ENCODE assay signal across 1 cellular context in the genomic region with DNA sequence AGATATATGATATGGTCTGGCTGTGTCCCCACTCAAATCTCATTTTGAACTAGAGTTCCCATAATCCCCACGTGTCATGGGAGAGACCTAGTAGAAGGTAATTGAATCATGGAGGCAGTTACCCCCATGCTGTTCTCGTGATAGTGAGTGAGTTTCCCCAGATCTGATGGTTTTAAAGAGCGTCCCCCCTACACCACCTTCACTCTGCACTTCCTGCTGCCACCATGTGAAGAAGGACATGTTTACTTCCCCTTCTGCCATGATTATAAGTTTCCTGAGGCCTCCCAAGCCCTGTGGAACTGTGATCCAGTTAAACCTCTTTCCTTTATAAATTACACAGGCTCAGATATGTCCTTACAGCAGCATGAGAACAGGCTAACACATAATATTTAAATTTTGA.
TF ChIP-seq lines count a peak whose summit lies in the region.

No MANE protein-coding gene starts in this region.

TF ChIP-seq in K562, 482 proteins besides CTCF, POLR2A, EP300 and RAD21 (continued from another document and continues in another):
- TF ChIP-seq, protein P1, sequence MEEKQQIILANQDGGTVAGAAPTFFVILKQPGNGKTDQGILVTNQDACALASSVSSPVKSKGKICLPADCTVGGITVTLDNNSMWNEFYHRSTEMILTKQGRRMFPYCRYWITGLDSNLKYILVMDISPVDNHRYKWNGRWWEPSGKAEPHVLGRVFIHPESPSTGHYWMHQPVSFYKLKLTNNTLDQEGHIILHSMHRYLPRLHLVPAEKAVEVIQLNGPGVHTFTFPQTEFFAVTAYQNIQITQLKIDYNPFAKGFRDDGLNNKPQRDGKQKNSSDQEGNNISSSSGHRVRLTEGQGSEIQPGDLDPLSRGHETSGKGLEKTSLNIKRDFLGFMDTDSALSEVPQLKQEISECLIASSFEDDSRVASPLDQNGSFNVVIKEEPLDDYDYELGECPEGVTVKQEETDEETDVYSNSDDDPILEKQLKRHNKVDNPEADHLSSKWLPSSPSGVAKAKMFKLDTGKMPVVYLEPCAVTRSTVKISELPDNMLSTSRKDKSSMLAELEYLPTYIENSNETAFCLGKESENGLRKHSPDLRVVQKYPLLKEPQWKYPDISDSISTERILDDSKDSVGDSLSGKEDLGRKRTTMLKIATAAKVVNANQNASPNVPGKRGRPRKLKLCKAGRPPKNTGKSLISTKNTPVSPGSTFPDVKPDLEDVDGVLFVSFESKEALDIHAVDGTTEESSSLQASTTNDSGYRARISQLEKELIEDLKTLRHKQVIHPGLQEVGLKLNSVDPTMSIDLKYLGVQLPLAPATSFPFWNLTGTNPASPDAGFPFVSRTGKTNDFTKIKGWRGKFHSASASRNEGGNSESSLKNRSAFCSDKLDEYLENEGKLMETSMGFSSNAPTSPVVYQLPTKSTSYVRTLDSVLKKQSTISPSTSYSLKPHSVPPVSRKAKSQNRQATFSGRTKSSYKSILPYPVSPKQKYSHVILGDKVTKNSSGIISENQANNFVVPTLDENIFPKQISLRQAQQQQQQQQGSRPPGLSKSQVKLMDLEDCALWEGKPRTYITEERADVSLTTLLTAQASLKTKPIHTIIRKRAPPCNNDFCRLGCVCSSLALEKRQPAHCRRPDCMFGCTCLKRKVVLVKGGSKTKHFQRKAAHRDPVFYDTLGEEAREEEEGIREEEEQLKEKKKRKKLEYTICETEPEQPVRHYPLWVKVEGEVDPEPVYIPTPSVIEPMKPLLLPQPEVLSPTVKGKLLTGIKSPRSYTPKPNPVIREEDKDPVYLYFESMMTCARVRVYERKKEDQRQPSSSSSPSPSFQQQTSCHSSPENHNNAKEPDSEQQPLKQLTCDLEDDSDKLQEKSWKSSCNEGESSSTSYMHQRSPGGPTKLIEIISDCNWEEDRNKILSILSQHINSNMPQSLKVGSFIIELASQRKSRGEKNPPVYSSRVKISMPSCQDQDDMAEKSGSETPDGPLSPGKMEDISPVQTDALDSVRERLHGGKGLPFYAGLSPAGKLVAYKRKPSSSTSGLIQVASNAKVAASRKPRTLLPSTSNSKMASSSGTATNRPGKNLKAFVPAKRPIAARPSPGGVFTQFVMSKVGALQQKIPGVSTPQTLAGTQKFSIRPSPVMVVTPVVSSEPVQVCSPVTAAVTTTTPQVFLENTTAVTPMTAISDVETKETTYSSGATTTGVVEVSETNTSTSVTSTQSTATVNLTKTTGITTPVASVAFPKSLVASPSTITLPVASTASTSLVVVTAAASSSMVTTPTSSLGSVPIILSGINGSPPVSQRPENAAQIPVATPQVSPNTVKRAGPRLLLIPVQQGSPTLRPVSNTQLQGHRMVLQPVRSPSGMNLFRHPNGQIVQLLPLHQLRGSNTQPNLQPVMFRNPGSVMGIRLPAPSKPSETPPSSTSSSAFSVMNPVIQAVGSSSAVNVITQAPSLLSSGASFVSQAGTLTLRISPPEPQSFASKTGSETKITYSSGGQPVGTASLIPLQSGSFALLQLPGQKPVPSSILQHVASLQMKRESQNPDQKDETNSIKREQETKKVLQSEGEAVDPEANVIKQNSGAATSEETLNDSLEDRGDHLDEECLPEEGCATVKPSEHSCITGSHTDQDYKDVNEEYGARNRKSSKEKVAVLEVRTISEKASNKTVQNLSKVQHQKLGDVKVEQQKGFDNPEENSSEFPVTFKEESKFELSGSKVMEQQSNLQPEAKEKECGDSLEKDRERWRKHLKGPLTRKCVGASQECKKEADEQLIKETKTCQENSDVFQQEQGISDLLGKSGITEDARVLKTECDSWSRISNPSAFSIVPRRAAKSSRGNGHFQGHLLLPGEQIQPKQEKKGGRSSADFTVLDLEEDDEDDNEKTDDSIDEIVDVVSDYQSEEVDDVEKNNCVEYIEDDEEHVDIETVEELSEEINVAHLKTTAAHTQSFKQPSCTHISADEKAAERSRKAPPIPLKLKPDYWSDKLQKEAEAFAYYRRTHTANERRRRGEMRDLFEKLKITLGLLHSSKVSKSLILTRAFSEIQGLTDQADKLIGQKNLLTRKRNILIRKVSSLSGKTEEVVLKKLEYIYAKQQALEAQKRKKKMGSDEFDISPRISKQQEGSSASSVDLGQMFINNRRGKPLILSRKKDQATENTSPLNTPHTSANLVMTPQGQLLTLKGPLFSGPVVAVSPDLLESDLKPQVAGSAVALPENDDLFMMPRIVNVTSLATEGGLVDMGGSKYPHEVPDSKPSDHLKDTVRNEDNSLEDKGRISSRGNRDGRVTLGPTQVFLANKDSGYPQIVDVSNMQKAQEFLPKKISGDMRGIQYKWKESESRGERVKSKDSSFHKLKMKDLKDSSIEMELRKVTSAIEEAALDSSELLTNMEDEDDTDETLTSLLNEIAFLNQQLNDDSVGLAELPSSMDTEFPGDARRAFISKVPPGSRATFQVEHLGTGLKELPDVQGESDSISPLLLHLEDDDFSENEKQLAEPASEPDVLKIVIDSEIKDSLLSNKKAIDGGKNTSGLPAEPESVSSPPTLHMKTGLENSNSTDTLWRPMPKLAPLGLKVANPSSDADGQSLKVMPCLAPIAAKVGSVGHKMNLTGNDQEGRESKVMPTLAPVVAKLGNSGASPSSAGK (IDR thresholded peaks at IDR 0.05): peak; percentile 51
- TF ChIP-seq, protein P2, sequence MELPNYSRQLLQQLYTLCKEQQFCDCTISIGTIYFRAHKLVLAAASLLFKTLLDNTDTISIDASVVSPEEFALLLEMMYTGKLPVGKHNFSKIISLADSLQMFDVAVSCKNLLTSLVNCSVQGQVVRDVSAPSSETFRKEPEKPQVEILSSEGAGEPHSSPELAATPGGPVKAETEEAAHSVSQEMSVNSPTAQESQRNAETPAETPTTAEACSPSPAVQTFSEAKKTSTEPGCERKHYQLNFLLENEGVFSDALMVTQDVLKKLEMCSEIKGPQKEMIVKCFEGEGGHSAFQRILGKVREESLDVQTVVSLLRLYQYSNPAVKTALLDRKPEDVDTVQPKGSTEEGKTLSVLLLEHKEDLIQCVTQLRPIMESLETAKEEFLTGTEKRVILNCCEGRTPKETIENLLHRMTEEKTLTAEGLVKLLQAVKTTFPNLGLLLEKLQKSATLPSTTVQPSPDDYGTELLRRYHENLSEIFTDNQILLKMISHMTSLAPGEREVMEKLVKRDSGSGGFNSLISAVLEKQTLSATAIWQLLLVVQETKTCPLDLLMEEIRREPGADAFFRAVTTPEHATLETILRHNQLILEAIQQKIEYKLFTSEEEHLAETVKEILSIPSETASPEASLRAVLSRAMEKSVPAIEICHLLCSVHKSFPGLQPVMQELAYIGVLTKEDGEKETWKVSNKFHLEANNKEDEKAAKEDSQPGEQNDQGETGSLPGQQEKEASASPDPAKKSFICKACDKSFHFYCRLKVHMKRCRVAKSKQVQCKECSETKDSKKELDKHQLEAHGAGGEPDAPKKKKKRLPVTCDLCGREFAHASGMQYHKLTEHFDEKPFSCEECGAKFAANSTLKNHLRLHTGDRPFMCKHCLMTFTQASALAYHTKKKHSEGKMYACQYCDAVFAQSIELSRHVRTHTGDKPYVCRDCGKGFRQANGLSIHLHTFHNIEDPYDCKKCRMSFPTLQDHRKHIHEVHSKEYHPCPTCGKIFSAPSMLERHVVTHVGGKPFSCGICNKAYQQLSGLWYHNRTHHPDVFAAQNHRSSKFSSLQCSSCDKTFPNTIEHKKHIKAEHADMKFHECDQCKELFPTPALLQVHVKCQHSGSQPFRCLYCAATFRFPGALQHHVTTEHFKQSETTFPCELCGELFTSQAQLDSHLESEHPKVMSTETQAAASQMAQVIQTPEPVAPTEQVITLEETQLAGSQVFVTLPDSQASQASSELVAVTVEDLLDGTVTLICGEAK (IDR thresholded peaks at IDR 0.05): 0 out of 2 replicates have a peak, but pooled peaks have one; percentile 30
- TF ChIP-seq, protein P2 (CRISPR knock-in tag; IDR thresholded peaks at IDR 0.05): no peak
- TF ChIP-seq NR2C1 (IDR thresholded peaks at IDR 0.05) (no peak), NR2C1 (tag; IDR thresholded peaks at IDR 0.05) (peak; percentile 51; the same call in 1 of the 2 replicates), TAF9B (IDR thresholded peaks at IDR 0.05; ENCODE audit: partially characterized antibody) (peak; percentile 7), HEY1 (CRISPR knock-in tag; IDR thresholded peaks at IDR 0.05; ENCODE audit: borderline replicate concordance) (no peak), RBM39 (optimal IDR thresholded peaks at IDR 0.05; ENCODE audit: low read depth, low read length) (no peak), ZNF766 (CRISPR knock-in tag; conservative IDR thresholded peaks at IDR 0.05) (peak; percentile 91), KDM4B (IDR thresholded peaks at IDR 0.05; ENCODE audit: borderline replicate concordance in 2 of 2, low read depth in 1 of 2) (no peak), ZNF274 (IDR thresholded peaks at IDR 0.05; ENCODE audit: borderline replicate concordance, low read depth, low read length) (no peak), CXXC5 (CRISPR knock-in tag; IDR thresholded peaks at IDR 0.05) (0 out of 2 replicates have a peak, but pooled peaks have one; percentile 1), DMBX1 (CRISPR knock-in tag; IDR thresholded peaks at IDR 0.05; ENCODE audit: borderline replicate concordance) (peak; percentile 73), HDAC8 (tag; IDR thresholded peaks at IDR 0.05) (no peak)
- TF ChIP-seq, protein P3, sequence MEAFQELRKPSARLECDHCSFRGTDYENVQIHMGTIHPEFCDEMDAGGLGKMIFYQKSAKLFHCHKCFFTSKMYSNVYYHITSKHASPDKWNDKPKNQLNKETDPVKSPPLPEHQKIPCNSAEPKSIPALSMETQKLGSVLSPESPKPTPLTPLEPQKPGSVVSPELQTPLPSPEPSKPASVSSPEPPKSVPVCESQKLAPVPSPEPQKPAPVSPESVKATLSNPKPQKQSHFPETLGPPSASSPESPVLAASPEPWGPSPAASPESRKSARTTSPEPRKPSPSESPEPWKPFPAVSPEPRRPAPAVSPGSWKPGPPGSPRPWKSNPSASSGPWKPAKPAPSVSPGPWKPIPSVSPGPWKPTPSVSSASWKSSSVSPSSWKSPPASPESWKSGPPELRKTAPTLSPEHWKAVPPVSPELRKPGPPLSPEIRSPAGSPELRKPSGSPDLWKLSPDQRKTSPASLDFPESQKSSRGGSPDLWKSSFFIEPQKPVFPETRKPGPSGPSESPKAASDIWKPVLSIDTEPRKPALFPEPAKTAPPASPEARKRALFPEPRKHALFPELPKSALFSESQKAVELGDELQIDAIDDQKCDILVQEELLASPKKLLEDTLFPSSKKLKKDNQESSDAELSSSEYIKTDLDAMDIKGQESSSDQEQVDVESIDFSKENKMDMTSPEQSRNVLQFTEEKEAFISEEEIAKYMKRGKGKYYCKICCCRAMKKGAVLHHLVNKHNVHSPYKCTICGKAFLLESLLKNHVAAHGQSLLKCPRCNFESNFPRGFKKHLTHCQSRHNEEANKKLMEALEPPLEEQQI (IDR thresholded peaks at IDR 0.05): 0 out of 2 replicates have a peak, but pooled peaks have one; percentile 23
- TF ChIP-seq, protein P4, sequence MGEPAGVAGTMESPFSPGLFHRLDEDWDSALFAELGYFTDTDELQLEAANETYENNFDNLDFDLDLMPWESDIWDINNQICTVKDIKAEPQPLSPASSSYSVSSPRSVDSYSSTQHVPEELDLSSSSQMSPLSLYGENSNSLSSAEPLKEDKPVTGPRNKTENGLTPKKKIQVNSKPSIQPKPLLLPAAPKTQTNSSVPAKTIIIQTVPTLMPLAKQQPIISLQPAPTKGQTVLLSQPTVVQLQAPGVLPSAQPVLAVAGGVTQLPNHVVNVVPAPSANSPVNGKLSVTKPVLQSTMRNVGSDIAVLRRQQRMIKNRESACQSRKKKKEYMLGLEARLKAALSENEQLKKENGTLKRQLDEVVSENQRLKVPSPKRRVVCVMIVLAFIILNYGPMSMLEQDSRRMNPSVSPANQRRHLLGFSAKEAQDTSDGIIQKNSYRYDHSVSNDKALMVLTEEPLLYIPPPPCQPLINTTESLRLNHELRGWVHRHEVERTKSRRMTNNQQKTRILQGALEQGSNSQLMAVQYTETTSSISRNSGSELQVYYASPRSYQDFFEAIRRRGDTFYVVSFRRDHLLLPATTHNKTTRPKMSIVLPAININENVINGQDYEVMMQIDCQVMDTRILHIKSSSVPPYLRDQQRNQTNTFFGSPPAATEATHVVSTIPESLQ (CRISPR knock-in tag; IDR thresholded peaks at IDR 0.05): no peak
- TF ChIP-seq, protein P5, sequence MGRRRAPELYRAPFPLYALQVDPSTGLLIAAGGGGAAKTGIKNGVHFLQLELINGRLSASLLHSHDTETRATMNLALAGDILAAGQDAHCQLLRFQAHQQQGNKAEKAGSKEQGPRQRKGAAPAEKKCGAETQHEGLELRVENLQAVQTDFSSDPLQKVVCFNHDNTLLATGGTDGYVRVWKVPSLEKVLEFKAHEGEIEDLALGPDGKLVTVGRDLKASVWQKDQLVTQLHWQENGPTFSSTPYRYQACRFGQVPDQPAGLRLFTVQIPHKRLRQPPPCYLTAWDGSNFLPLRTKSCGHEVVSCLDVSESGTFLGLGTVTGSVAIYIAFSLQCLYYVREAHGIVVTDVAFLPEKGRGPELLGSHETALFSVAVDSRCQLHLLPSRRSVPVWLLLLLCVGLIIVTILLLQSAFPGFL (CRISPR knock-in tag; IDR thresholded peaks at IDR 0.05): no peak
- TF ChIP-seq, protein P6, sequence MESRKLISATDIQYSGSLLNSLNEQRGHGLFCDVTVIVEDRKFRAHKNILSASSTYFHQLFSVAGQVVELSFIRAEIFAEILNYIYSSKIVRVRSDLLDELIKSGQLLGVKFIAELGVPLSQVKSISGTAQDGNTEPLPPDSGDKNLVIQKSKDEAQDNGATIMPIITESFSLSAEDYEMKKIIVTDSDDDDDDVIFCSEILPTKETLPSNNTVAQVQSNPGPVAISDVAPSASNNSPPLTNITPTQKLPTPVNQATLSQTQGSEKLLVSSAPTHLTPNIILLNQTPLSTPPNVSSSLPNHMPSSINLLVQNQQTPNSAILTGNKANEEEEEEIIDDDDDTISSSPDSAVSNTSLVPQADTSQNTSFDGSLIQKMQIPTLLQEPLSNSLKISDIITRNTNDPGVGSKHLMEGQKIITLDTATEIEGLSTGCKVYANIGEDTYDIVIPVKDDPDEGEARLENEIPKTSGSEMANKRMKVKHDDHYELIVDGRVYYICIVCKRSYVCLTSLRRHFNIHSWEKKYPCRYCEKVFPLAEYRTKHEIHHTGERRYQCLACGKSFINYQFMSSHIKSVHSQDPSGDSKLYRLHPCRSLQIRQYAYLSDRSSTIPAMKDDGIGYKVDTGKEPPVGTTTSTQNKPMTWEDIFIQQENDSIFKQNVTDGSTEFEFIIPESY (CRISPR knock-in tag; IDR thresholded peaks at IDR 0.05): no peak
